ENCODE assay signal across 1 cellular context in the genomic region with DNA sequence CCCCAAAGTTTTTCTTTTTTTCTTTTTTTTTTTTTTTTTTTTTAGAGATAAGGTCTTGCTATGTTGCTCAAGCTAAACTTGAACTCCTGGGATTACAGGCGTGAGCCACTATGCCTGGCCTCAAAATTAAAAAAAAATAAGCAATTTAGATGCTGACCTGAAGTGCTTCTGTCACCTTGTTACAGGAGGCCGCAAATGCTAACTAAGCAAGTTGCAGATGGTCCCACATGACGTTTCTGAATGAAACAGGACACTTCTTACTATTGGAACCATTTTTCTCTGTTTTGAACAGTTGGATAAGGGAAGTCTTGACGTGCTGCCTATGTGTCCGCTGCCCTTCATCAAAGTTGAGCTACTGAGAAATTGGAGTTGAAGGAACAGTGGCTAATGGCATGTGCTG.
TF ChIP-seq lines count a peak whose summit lies in the region.

No MANE protein-coding gene starts in this region.

TF ChIP-seq in SK-N-SH, 30 proteins besides CTCF, POLR2A, EP300 and RAD21 (continued from another document):
- TF ChIP-seq, protein P1, sequence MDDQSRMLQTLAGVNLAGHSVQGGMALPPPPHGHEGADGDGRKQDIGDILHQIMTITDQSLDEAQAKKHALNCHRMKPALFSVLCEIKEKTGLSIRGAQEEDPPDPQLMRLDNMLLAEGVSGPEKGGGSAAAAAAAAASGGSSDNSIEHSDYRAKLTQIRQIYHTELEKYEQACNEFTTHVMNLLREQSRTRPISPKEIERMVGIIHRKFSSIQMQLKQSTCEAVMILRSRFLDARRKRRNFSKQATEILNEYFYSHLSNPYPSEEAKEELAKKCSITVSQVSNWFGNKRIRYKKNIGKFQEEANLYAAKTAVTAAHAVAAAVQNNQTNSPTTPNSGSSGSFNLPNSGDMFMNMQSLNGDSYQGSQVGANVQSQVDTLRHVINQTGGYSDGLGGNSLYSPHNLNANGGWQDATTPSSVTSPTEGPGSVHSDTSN (IDR thresholded peaks at IDR 0.05), result no peak
- TF ChIP-seq GATA2 (CRISPR knock-in tag; IDR thresholded peaks at IDR 0.05) (no peak), JUND (IDR thresholded peaks at IDR 0.05) (no peak), RFX5 (IDR thresholded peaks at IDR 0.05; ENCODE audit: low read length) (no peak), TAF1 (IDR thresholded peaks at IDR 0.05; ENCODE audit: borderline replicate concordance, low read depth, low read length) (no peak), USF1 (IDR thresholded peaks at IDR 0.05; ENCODE audit: borderline replicate concordance, low read depth) (no peak), FOXJ3 (CRISPR knock-in tag; IDR thresholded peaks at IDR 0.05) (no peak), REST (IDR thresholded peaks at IDR 0.05; ENCODE audit: low read depth, low read length) (no peak), MXI1 (IDR thresholded peaks at IDR 0.05; ENCODE audit: low read depth, low read length) (no peak), ELF1 (IDR thresholded peaks at IDR 0.05) (no peak), POLR2AphosphoS5 (IDR thresholded peaks at IDR 0.05; ENCODE audit: low read depth, low read length) (no peak), CHD2 (IDR thresholded peaks at IDR 0.05; ENCODE audit: low read length, partially characterized antibody) (no peak), MEF2A (IDR thresholded peaks at IDR 0.05; ENCODE audit: borderline replicate concordance, low read depth) (no peak)
- TF ChIP-seq, protein P2, sequence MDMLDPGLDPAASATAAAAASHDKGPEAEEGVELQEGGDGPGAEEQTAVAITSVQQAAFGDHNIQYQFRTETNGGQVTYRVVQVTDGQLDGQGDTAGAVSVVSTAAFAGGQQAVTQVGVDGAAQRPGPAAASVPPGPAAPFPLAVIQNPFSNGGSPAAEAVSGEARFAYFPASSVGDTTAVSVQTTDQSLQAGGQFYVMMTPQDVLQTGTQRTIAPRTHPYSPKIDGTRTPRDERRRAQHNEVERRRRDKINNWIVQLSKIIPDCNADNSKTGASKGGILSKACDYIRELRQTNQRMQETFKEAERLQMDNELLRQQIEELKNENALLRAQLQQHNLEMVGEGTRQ (IDR thresholded peaks at IDR 0.05; ENCODE audit: borderline replicate concordance, low read depth, low read length), result no peak
TF ChIP-seq in SK-N-SH: peak in this region for 0.
